Comparison of ENCODE assay signal across 29 cellular contexts in genomic region chr2:186980117-186980442, GRCh38.
"Had no signal": no experiment of that assay in that cellular context is flagged by ENCODE, and none has a peak within 500 bp of the region (broad histone marks: within the 10 kb centered on the region; RNA-seq: fewer than 3 reads in every experiment).

No MANE protein-coding gene starts in this region.

- H3K27me3 ChIP-seq: brain microvascular endothelial cell, dorsolateral prefrontal cortex, heart left ventricle had no signal

- H3K27ac Mint-ChIP-seq: activated CD4-positive, alpha-beta memory T cell treated with anti-CD3 and anti-CD28 coated beads, Interleukin-2, amount 10 ng/mL, durations not matched to agents 7 days and 5 days; activated CD4-positive, alpha-beta T cell treated with anti-CD3 and anti-CD28 coated beads, Interleukin-2, amount 10 ng/mL, durations not matched to agents 7 days and 5 days; activated naive CD8-positive, alpha-beta T cell; activated T-cell treated with anti-CD3 and anti-CD28 coated beads, Interleukin-2, amount 50 U/mL, for 72 hours; activated T-helper 17 cell treated with anti-CD3 and anti-CD28 coated beads, Interleukin-2, amount 50 U/mL, for 72 hours; dendritic cell treated with granulocyte-macrophage colony-stimulating factor and Interleukin-4, amounts not matched to agents 40 ng/mL and 50 ng/mL, for 4 days; endodermal cell; WTC11 had no signal

- H3K27me3 Mint-ChIP-seq: activated CD4-positive, alpha-beta memory T cell treated with anti-CD3 and anti-CD28 coated beads, Interleukin-2, amount 10 ng/mL, durations not matched to agents 7 days and 5 days; activated CD4-positive, alpha-beta T cell treated with anti-CD3 and anti-CD28 coated beads, Interleukin-2, amount 10 ng/mL, durations not matched to agents 7 days and 5 days; activated naive CD8-positive, alpha-beta T cell; activated T-helper 17 cell treated with anti-CD3 and anti-CD28 coated beads, Interleukin-2, amount 50 U/mL, for 72 hours; central memory CD8-positive, alpha-beta T cell; dendritic cell treated with granulocyte-macrophage colony-stimulating factor and Interleukin-4, amounts not matched to agents 40 ng/mL and 50 ng/mL, for 4 days had no signal

- H3K4me3 Mint-ChIP-seq: activated CD4-positive, alpha-beta memory T cell treated with anti-CD3 and anti-CD28 coated beads, Interleukin-2, amount 10 ng/mL, durations not matched to agents 7 days and 5 days; activated CD4-positive, alpha-beta T cell treated with anti-CD3 and anti-CD28 coated beads, Interleukin-2, amount 10 ng/mL, durations not matched to agents 7 days and 5 days; activated naive CD8-positive, alpha-beta T cell; activated T-cell treated with anti-CD3 and anti-CD28 coated beads, Interleukin-2, amount 50 U/mL, for 72 hours; activated T-helper 17 cell treated with anti-CD3 and anti-CD28 coated beads, Interleukin-2, amount 50 U/mL, for 72 hours; central memory CD8-positive, alpha-beta T cell; dendritic cell treated with granulocyte-macrophage colony-stimulating factor and Interleukin-4, amounts not matched to agents 40 ng/mL and 50 ng/mL, for 4 days; endodermal cell; WTC11 had no signal

- H3K9me3 ChIP-seq: heart left ventricle had no signal

- H3K27ac ChIP-seq: brain microvascular endothelial cell, coronary artery, dorsolateral prefrontal cortex, heart left ventricle, VCaP had no signal

- H3K36me3 ChIP-seq: brain microvascular endothelial cell, heart left ventricle had no signal

- H3K4me1 Mint-ChIP-seq: activated CD4-positive, alpha-beta memory T cell treated with anti-CD3 and anti-CD28 coated beads, Interleukin-2, amount 10 ng/mL, durations not matched to agents 7 days and 5 days; activated CD4-positive, alpha-beta T cell treated with anti-CD3 and anti-CD28 coated beads, Interleukin-2, amount 10 ng/mL, durations not matched to agents 7 days and 5 days; activated T-helper 17 cell treated with anti-CD3 and anti-CD28 coated beads, Interleukin-2, amount 50 U/mL, for 72 hours; central memory CD8-positive, alpha-beta T cell; endodermal cell; WTC11 had no signal

- H3K4me1 ChIP-seq: heart left ventricle had no signal

- H3K36me3 Mint-ChIP-seq: activated naive CD8-positive, alpha-beta T cell; WTC11 had no signal

- ATAC-seq: activated T-cell treated with anti-CD3 and anti-CD28 coated beads, Interleukin-2, amount 50 U/mL, for 72 hours; activated T-helper 17 cell treated with anti-CD3 and anti-CD28 coated beads, Interleukin-2, amount 50 U/mL, for 72 hours; heart left ventricle; WTC11 had no signal

- H3K4me3 ChIP-seq: coronary artery, dorsolateral prefrontal cortex, heart left ventricle had no signal

- H3K9me3 Mint-ChIP-seq: dendritic cell treated with granulocyte-macrophage colony-stimulating factor and Interleukin-4, amounts not matched to agents 40 ng/mL and 50 ng/mL, for 4 days; endodermal cell; WTC11 had no signal

- DNase-seq: activated CD4-positive, alpha-beta memory T cell treated with anti-CD3 and anti-CD28 coated beads, Interleukin-2, amount 10 ng/mL, durations not matched to agents 7 days and 5 days; activated CD4-positive, alpha-beta T cell treated with anti-CD3 and anti-CD28 coated beads for 1 hour; activated CD4-positive, alpha-beta T cell treated with anti-CD3 and anti-CD28 coated beads for 4 hours; activated CD4-positive, alpha-beta T cell treated with anti-CD3 and anti-CD28 coated beads, Interleukin-2, amount 10 ng/mL, durations not matched to agents 7 days and 5 days; activated CD4-positive, alpha-beta T cell treated with anti-CD3 and anti-CD28 coated beads, Interleukin-2, amount 50 U/mL, for 4 hours; activated effector memory CD4-positive, alpha-beta T cell treated with Interleukin-2 at 50 U/mL for 16 hours; activated gamma-delta T cell treated with Interleukin-2 at 50 U/mL for 16 hours; activated naive CD4-positive, alpha-beta T cell treated with anti-CD3 and anti-CD28 coated beads, Interleukin-2, amount 50 U/mL, for 16 hours; activated naive CD4-positive, alpha-beta T cell treated with Interleukin-2 at 50 U/mL for 16 hours; activated T-cell treated with anti-CD3 and anti-CD28 coated beads, Interleukin-2, amount 50 U/mL, for 1 hour; activated T-cell treated with anti-CD3 and anti-CD28 coated beads, Interleukin-2, amount 50 U/mL, for 72 hours; amniotic stem cell; anterior cingulate cortex; brain microvascular endothelial cell; dorsolateral prefrontal cortex; effector memory CD4-positive, alpha-beta T cell; endodermal cell; erythroblast; foreskin fibroblast; glutamatergic neuron; heart left ventricle; T-helper 2 cell had no signal
